ENCODE assay signal across 26 cellular contexts in the genomic region with DNA sequence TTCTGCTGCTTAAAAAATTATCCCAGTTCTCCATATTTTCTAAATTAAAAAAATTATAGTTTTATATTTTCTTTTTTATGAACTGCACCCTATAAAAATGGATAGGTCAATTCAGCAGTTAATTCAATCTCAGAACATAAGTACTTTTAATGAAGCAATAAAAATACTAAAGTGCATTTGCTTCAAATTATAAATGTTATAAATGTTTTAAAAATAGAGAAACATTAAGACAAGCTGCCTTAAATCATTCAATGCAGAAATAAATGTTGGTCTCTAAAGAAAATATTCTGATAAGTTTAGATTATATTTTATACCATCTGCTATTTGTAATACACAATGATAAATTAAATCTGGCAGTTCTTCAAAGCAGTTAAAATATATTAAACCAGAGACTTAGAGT.
"Had no signal": no experiment of that assay in that cellular context is flagged by ENCODE, and none has a peak within 500 bp of the region (broad histone marks: within the 10 kb centered on the region; RNA-seq: fewer than 3 reads in every experiment).

No MANE protein-coding gene starts in this region.

- H3K4me1 ChIP-seq: left lung, neural progenitor cell, right atrium auricular region, right lobe of liver, stomach, testis, thyroid gland, transverse colon, upper lobe of left lung, vagina had no signal

- FAIRE-seq: keratinocyte had no signal

- H3K9me3 ChIP-seq: left lung, neutrophil, right atrium auricular region, right lobe of liver, stomach, testis, thyroid gland, transverse colon, upper lobe of left lung, vagina had no signal

- H3K36me3 ChIP-seq: left lung, neural progenitor cell, neutrophil, right atrium auricular region, right lobe of liver, thyroid gland, transverse colon, vagina had no signal

- H3K27ac ChIP-seq: hepatocyte, left lung, neural progenitor cell, neutrophil, right atrium auricular region, right lobe of liver, stomach, testis, thyroid gland, transverse colon, upper lobe of left lung, vagina had no signal

- H3K4me3 ChIP-seq: hepatocyte, left lung, lung, neural progenitor cell, right atrium auricular region, right lobe of liver, stomach, testis, thyroid gland, transverse colon, upper lobe of left lung, vagina had no signal

- DNase-seq: left colon; left lung; mesendoderm; naive B cell; natural killer cell; nephron progenitor cell; occipital lobe; right lobe of liver; stimulated activated CD4-positive, alpha-beta T cell treated with anti-CD3 and anti-CD28 coated beads, Interleukin-12 subunit alpha, Interleukin-12 subunit beta, amount 100 ng/mL, for 4 hours; stimulated activated CD4-positive, alpha-beta T cell treated with anti-CD3 and anti-CD28 coated beads, Interleukin-15, amount 100 ng/mL, for 24 hours; stimulated activated CD4-positive, alpha-beta T cell treated with anti-CD3 and anti-CD28 coated beads, Interleukin-2, amount 100 ng/mL, for 24 hours; stimulated activated CD4-positive, alpha-beta T cell treated with anti-CD3 and anti-CD28 coated beads, Interleukin-4, amount 100 ng/mL, for 1 hour; stimulated activated naive B cell treated with anti-CD40 and anti-IgM and Interleukin-4, amounts not matched to agents 10 μg/mL and 1 μg/mL and 100 μg/mL, for 72 hours; stimulated activated naive CD8-positive, alpha-beta T cell treated with anti-CD3 and anti-CD28 coated beads, Interleukin-15, Interleukin-2, amounts not matched to agents 100 U/mL and 50 U/mL, for 24 hours; stomach; testis; thyroid gland; transverse colon; upper lobe of left lung had no signal

- H3K9ac ChIP-seq: neural progenitor cell had no signal

- ATAC-seq: left colon; left lung; natural killer cell; right lobe of liver; stimulated activated naive B cell treated with anti-CD40 and anti-IgM and Interleukin-4, amounts not matched to agents 10 μg/mL and 1 μg/mL and 100 μg/mL, for 72 hours; stimulated activated naive CD8-positive, alpha-beta T cell treated with anti-CD3 and anti-CD28 coated beads, Interleukin-15, Interleukin-2, amounts not matched to agents 100 U/mL and 50 U/mL, for 24 hours had no signal
